In the genomic region with DNA sequence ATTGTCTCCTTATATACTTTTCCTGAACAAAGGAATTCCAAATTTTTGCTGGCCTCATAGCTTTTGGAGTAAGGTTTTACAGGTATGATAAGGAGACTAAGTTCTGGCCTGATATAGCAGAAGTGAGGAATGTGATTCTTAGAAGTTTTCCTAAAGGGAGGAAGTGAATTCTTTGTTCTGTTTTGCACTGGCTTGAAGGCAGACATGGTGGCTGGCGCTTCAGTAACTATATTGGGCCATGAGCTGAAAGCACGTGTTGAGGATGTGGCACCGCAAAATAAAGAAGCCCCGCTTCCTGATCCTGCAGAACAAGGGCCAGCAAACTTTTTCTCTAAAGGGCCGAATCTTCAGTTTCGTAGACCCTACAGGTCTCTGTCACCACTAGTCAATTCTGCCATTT, we compare ENCODE assay signal across 1 cellular context.
A peak's percentile ranks its signal among the peaks of the same experiment; 100 is the strongest.
TF ChIP-seq lines count a peak whose summit lies in the region.

No MANE protein-coding gene starts in this region.

TF ChIP-seq in K562, 482 proteins besides CTCF, POLR2A, EP300 and RAD21:
- TF ChIP-seq, protein P1, sequence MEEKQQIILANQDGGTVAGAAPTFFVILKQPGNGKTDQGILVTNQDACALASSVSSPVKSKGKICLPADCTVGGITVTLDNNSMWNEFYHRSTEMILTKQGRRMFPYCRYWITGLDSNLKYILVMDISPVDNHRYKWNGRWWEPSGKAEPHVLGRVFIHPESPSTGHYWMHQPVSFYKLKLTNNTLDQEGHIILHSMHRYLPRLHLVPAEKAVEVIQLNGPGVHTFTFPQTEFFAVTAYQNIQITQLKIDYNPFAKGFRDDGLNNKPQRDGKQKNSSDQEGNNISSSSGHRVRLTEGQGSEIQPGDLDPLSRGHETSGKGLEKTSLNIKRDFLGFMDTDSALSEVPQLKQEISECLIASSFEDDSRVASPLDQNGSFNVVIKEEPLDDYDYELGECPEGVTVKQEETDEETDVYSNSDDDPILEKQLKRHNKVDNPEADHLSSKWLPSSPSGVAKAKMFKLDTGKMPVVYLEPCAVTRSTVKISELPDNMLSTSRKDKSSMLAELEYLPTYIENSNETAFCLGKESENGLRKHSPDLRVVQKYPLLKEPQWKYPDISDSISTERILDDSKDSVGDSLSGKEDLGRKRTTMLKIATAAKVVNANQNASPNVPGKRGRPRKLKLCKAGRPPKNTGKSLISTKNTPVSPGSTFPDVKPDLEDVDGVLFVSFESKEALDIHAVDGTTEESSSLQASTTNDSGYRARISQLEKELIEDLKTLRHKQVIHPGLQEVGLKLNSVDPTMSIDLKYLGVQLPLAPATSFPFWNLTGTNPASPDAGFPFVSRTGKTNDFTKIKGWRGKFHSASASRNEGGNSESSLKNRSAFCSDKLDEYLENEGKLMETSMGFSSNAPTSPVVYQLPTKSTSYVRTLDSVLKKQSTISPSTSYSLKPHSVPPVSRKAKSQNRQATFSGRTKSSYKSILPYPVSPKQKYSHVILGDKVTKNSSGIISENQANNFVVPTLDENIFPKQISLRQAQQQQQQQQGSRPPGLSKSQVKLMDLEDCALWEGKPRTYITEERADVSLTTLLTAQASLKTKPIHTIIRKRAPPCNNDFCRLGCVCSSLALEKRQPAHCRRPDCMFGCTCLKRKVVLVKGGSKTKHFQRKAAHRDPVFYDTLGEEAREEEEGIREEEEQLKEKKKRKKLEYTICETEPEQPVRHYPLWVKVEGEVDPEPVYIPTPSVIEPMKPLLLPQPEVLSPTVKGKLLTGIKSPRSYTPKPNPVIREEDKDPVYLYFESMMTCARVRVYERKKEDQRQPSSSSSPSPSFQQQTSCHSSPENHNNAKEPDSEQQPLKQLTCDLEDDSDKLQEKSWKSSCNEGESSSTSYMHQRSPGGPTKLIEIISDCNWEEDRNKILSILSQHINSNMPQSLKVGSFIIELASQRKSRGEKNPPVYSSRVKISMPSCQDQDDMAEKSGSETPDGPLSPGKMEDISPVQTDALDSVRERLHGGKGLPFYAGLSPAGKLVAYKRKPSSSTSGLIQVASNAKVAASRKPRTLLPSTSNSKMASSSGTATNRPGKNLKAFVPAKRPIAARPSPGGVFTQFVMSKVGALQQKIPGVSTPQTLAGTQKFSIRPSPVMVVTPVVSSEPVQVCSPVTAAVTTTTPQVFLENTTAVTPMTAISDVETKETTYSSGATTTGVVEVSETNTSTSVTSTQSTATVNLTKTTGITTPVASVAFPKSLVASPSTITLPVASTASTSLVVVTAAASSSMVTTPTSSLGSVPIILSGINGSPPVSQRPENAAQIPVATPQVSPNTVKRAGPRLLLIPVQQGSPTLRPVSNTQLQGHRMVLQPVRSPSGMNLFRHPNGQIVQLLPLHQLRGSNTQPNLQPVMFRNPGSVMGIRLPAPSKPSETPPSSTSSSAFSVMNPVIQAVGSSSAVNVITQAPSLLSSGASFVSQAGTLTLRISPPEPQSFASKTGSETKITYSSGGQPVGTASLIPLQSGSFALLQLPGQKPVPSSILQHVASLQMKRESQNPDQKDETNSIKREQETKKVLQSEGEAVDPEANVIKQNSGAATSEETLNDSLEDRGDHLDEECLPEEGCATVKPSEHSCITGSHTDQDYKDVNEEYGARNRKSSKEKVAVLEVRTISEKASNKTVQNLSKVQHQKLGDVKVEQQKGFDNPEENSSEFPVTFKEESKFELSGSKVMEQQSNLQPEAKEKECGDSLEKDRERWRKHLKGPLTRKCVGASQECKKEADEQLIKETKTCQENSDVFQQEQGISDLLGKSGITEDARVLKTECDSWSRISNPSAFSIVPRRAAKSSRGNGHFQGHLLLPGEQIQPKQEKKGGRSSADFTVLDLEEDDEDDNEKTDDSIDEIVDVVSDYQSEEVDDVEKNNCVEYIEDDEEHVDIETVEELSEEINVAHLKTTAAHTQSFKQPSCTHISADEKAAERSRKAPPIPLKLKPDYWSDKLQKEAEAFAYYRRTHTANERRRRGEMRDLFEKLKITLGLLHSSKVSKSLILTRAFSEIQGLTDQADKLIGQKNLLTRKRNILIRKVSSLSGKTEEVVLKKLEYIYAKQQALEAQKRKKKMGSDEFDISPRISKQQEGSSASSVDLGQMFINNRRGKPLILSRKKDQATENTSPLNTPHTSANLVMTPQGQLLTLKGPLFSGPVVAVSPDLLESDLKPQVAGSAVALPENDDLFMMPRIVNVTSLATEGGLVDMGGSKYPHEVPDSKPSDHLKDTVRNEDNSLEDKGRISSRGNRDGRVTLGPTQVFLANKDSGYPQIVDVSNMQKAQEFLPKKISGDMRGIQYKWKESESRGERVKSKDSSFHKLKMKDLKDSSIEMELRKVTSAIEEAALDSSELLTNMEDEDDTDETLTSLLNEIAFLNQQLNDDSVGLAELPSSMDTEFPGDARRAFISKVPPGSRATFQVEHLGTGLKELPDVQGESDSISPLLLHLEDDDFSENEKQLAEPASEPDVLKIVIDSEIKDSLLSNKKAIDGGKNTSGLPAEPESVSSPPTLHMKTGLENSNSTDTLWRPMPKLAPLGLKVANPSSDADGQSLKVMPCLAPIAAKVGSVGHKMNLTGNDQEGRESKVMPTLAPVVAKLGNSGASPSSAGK (IDR thresholded peaks at IDR 0.05) = peak; percentile 53
- TF ChIP-seq, protein P2, sequence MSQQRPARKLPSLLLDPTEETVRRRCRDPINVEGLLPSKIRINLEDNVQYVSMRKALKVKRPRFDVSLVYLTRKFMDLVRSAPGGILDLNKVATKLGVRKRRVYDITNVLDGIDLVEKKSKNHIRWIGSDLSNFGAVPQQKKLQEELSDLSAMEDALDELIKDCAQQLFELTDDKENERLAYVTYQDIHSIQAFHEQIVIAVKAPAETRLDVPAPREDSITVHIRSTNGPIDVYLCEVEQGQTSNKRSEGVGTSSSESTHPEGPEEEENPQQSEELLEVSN (IDR thresholded peaks at IDR 0.05; ENCODE audit: borderline replicate concordance in 1 of 2, extremely low read depth in 1 of 2, insufficient read depth in 1 of 2, insufficient read length in 1 of 2, low read depth in 1 of 2, low read length in 1 of 2, poor library complexity in 1 of 2, severe bottlenecking in 1 of 2) = peak in 1 of 2 experiments; percentile 35
- TF ChIP-seq ETV5 (CRISPR knock-in tag; IDR thresholded peaks at IDR 0.05; ENCODE audit: low read depth) (no peak), SPI1 (IDR thresholded peaks at IDR 0.05; ENCODE audit: borderline replicate concordance, low read depth, low read length) (peak; percentile 68; the same call in 1 of the 2 replicates), TFAM (CRISPR knock-in tag; conservative IDR thresholded peaks at IDR 0.05) (no peak), ZNF282 (CRISPR knock-in tag; IDR thresholded peaks at IDR 0.05) (no peak), SRSF3 (IDR thresholded peaks at IDR 0.05; ENCODE audit: insufficient read depth, low read length) (no peak), PPARD (CRISPR knock-in tag; IDR thresholded peaks at IDR 0.05) (no peak), NCOA2 (IDR thresholded peaks at IDR 0.05; ENCODE audit: partially characterized antibody in 2 of 2) (no peak), EP400 (IDR thresholded peaks at IDR 0.05) (0 out of 2 replicates have a peak, but pooled peaks have one; percentile 6), SMARCC2 (IDR thresholded peaks at IDR 0.05; ENCODE audit: low read depth) (no peak), HMG20B (CRISPR knock-in tag; IDR thresholded peaks at IDR 0.05) (no peak)
